ENCODE assay signal across 16 cellular contexts in genomic region chr3:186208328-186208989, GRCh38.
A peak's percentile ranks its signal among the peaks of the same experiment; 100 is the strongest.
DNase-seq lines count a peak whose midpoint lies in the region; ATAC-seq and TF ChIP-seq lines count a peak whose summit lies in the region.
"Had no signal": no experiment of that assay in that cellular context is flagged by ENCODE, and none has a peak within 500 bp of the region (broad histone marks: within the 10 kb centered on the region; RNA-seq: fewer than 3 reads in every experiment).

No MANE protein-coding gene starts in this region.

- H3K4me1 ChIP-seq in HCT116 (ENCODE audit: control insufficient read depth in 1 of 2, insufficient read depth in 2 of 2, low read length in 2 of 2) (peaks cover 2% of the 10 kb centered on the region in 2 experiments), endodermal cell (ENCODE audit: control insufficient read depth, insufficient read depth, low read length) (peaks cover 8% of the 10 kb centered on the region)

- no peaks in the 10 kb centered on the region for H3K36me3 ChIP-seq in HCT116 (ENCODE audit: control insufficient read depth in 1 of 2, insufficient read depth in 2 of 2, low read length in 2 of 2)
- no peaks in the 10 kb centered on the region for H3K36me3 ChIP-seq in endodermal cell (ENCODE audit: control insufficient read depth, insufficient read depth, low read length)

- BruUV-seq in HCT116 (replicated peaks; lab: Mats Ljungman, UMichigan) (no TSS peak), MCF 10A (replicated peaks; lab: Mats Ljungman, UMichigan) (no TSS peak)

- no peak overlapping the region for H3K27ac Mint-ChIP-seq in endodermal cell
- H3K27ac Mint-ChIP-seq in MCF 10A (ENCODE audit: low read depth, unreplicated experiment) = no peak overlapping the region
- H3K27ac Mint-ChIP-seq: activated naive CD4-positive, alpha-beta T cell treated with anti-CD3 and anti-CD28 coated beads for 36 hours; naive thymus-derived CD8-positive, alpha-beta T cell had no signal

- no peak overlapping the region for H3K4me2 ChIP-seq in HCT116 (ENCODE audit: low read length)

- TF ChIP-seq RAD21 in HCT116 (IDR thresholded peaks at IDR 0.05; ENCODE audit: low read depth) = peak; percentile 38

- H3K4me3 Mint-ChIP-seq in endodermal cell (no peak overlapping the region), MCF 10A (ENCODE audit: unreplicated experiment) (no peak overlapping the region)
- H3K4me3 Mint-ChIP-seq in activated T-cell treated with anti-CD3 and anti-CD28 coated beads, Interleukin-2, amount 50 U/mL, for 4 hours = no peak overlapping the region
- H3K4me3 Mint-ChIP-seq: activated naive CD4-positive, alpha-beta T cell treated with anti-CD3 and anti-CD28 coated beads for 36 hours; CD14-positive monocyte; naive thymus-derived CD8-positive, alpha-beta T cell had no signal

- H2AFZ ChIP-seq in HCT116 (ENCODE audit: low read depth, low read length, poor library complexity, severe bottlenecking) = no peak overlapping the region

- no peaks in the 10 kb centered on the region for H4K20me1 ChIP-seq in HCT116 (ENCODE audit: insufficient read depth)

- no peaks in the 10 kb centered on the region for H3K79me2 ChIP-seq in HCT116 (ENCODE audit: insufficient read depth, low read length)

- ATAC-seq in HCT116 = no peak
- no peak for ATAC-seq in activated T-cell treated with anti-CD3 and anti-CD28 coated beads, Interleukin-2, amount 50 U/mL, for 4 hours
- ATAC-seq: naive thymus-derived CD8-positive, alpha-beta T cell; psoas muscle had no signal

- H3K4me3 ChIP-seq in HCT116 (replicated peaks in 1 of 2; ENCODE audit: low read depth in 1 of 2, low read length in 2 of 2) (no peak overlapping the region), endodermal cell (ENCODE audit: low read length) (no peak overlapping the region)
- H3K4me3 ChIP-seq: psoas muscle had no signal

- intact Hi-C loops in HCT116 (cut with micrococcal nuclease) = no loop called here
- intact Hi-C loops in MCF 10A (cut with micrococcal nuclease) = no loop called here

- H3K9me3 Mint-ChIP-seq in endodermal cell = no peaks in the 10 kb centered on the region
- H3K9me3 Mint-ChIP-seq in MCF 10A (ENCODE audit: unreplicated experiment) = no peaks in the 10 kb centered on the region
- no peaks in the 10 kb centered on the region for H3K9me3 Mint-ChIP-seq in activated T-cell treated with anti-CD3 and anti-CD28 coated beads, Interleukin-2, amount 50 U/mL, for 4 hours
- H3K9me3 Mint-ChIP-seq: activated naive CD4-positive, alpha-beta T cell treated with anti-CD3 and anti-CD28 coated beads for 36 hours; CD14-positive monocyte; naive thymus-derived CD8-positive, alpha-beta T cell had no signal

- H3K9ac ChIP-seq in HCT116 (ENCODE audit: low read length) (no peak overlapping the region), endodermal cell (ENCODE audit: extremely low read depth, low read length, poor library complexity, severe bottlenecking) (no peak overlapping the region)

- H3K4me1 Mint-ChIP-seq in endodermal cell = peaks cover 22% of the 10 kb centered on the region
- H3K4me1 Mint-ChIP-seq in MCF 10A (ENCODE audit: insufficient read depth, unreplicated experiment) = no peaks in the 10 kb centered on the region
- H3K4me1 Mint-ChIP-seq in activated T-cell treated with anti-CD3 and anti-CD28 coated beads, Interleukin-2, amount 50 U/mL, for 4 hours (ENCODE audit: low read depth) = peaks cover 2% of the 10 kb centered on the region

- POLR2A ChIA-PET in HCT116 (lab: Charles Lee) (no interaction called here), MCF 10A (lab: Yijun Ruan, JAX) (interaction anchor here (1.1 kb wide), 1 partner anchor 12 kb away, joined by 3 read pairs; no protein-coding TSS in a partner anchor)

- DNase-seq in HCT116 (ENCODE audit: low read depth, low spot score) = no peak
- DNase-seq in NOMO-1 treated with dmso at 0.1 percent for 144 hours (lab: John Stamatoyannopoulos, UW; ENCODE audit: unreplicated experiment) = peak; percentile 21
- peak; percentile 55 for DNase-seq in endodermal cell
- peak; percentile 19 for DNase-seq in renal cortical epithelial cell (ENCODE audit: low read depth)
- no peak for DNase-seq in MCF 10A (ENCODE audit: unreplicated experiment)
- no peak for DNase-seq in activated T-cell treated with anti-CD3 and anti-CD28 coated beads, Interleukin-2, amount 50 U/mL, for 4 hours
- DNase-seq in NCI-H510A (lab: John Stamatoyannopoulos, UW) = no peak
- DNase-seq: activated CD4-positive, CD25-positive, alpha-beta regulatory T cell treated with anti-CD3 and anti-CD28 coated beads, Interleukin-2, amount 50 U/mL, for 72 hours; activated naive CD4-positive, alpha-beta T cell treated with anti-CD3 and anti-CD28 coated beads for 36 hours; dermis blood vessel endothelial cell; hypothalamus; naive thymus-derived CD8-positive, alpha-beta T cell; NCI-H1417; NCI-H2227 treated with DMSO at 0.1 percent for 48 hours; psoas muscle had no signal

- H3K27me3 Mint-ChIP-seq in endodermal cell (ENCODE audit: insufficient read depth) (no peaks in the 10 kb centered on the region), MCF 10A (ENCODE audit: insufficient read depth, unreplicated experiment) (peaks cover 7% of the 10 kb centered on the region)
- H3K27me3 Mint-ChIP-seq in activated T-cell treated with anti-CD3 and anti-CD28 coated beads, Interleukin-2, amount 50 U/mL, for 4 hours (ENCODE audit: low read depth) = peaks cover 7% of the 10 kb centered on the region

- TF ChIP-seq POLR2A in HCT116 (IDR thresholded peaks at IDR 0.05; ENCODE audit: borderline replicate concordance, extremely low read depth, insufficient read depth, insufficient read length) = no peak

- RAD21 ChIA-PET in HCT116 (lab: Charles Lee; ENCODE audit: low non-redundant PET in 1 of 2, low total read pairs in 2 of 2, uncharacterized antibody in 2 of 2, unreplicated experiment in 2 of 2) = no interaction called here

- no peaks in the 10 kb centered on the region for H3K9me3 ChIP-seq in HCT116 (ENCODE audit: control insufficient read depth in 1 of 2, insufficient read depth in 1 of 2, low read depth in 1 of 2, low read length in 2 of 2)
- H3K9me3 ChIP-seq in endodermal cell (ENCODE audit: control insufficient read depth, low read length) = no peaks in the 10 kb centered on the region
- H3K9me3 ChIP-seq: psoas muscle had no signal

- CTCF ChIA-PET in HCT116 (lab: Charles Lee) (no interaction called here), MCF 10A (lab: Yijun Ruan, JAX) (interaction anchor here (0.6 to 1.5 kb wide), 4 partner anchors 11 to 75 kb away, joined by 3 read pairs; no protein-coding TSS in a partner anchor)

- H3K9me2 ChIP-seq in HCT116 (ENCODE audit: insufficient read depth) = no peaks in the 10 kb centered on the region

- H3K36me3 Mint-ChIP-seq in endodermal cell (ENCODE audit: low read depth) (no peaks in the 10 kb centered on the region), MCF 10A (ENCODE audit: insufficient read depth, unreplicated experiment) (no peaks in the 10 kb centered on the region)
- no peaks in the 10 kb centered on the region for H3K36me3 Mint-ChIP-seq in activated T-cell treated with anti-CD3 and anti-CD28 coated beads, Interleukin-2, amount 50 U/mL, for 4 hours (ENCODE audit: insufficient read depth)
- H3K36me3 Mint-ChIP-seq: naive thymus-derived CD8-positive, alpha-beta T cell had no signal

- TF ChIP-seq CTCF in HCT116 (IDR thresholded peaks at IDR 0.05 in 2 of 3, conservative IDR thresholded peaks at IDR 0.05 in 1 of 3; ENCODE audit: borderline replicate concordance in 1 of 3, insufficient read depth in 1 of 3, low read depth in 2 of 3, low read length in 2 of 3) (peak in 2 of 3 experiments; percentile 11 to 15; a peak in 2 of 6 replicates), endodermal cell (conservative IDR thresholded peaks at IDR 0.05) (peak; percentile 63), MCF 10A (IDR thresholded peaks at IDR 0.05; ENCODE audit: unreplicated experiment) (no peak)

- no peak overlapping the region for H3K27ac ChIP-seq in HCT116 (ENCODE audit: low read depth, low read length)
- no peak overlapping the region for H3K27ac ChIP-seq in endodermal cell (ENCODE audit: low read depth, low read length)
- H3K27ac ChIP-seq: psoas muscle had no signal

- no peaks in the 10 kb centered on the region for H3K27me3 ChIP-seq in HCT116 (ENCODE audit: insufficient read depth, low read length)
- no peaks in the 10 kb centered on the region for H3K27me3 ChIP-seq in endodermal cell (ENCODE audit: control insufficient read depth, insufficient read depth, low read length, poor library complexity, severe bottlenecking)

- WGBS in endodermal cell (ENCODE audit: insufficient coverage in 1 of 2, insufficient read length in 1 of 2), 2 experiments = 81 to 91% methylated on average over 5 to 7 of the region's 7 CpGs

TF ChIP-seq in HCT116, 20 proteins besides CTCF, POLR2A, EP300 and RAD21:
- TF ChIP-seq FOSL1 (IDR thresholded peaks at IDR 0.05; ENCODE audit: low read depth) = no peak
- no peak for TF ChIP-seq EZH2phosphoT487 (IDR thresholded peaks at IDR 0.05; ENCODE audit: borderline replicate concordance)
- no peak for TF ChIP-seq SP1 (IDR thresholded peaks at IDR 0.05; ENCODE audit: low read depth)
- TF ChIP-seq ZBTB33 (IDR thresholded peaks at IDR 0.05; ENCODE audit: extremely low read depth, insufficient replicate concordance, low read length) = no peak
- TF ChIP-seq YY1 (IDR thresholded peaks at IDR 0.05; ENCODE audit: extremely low read depth, insufficient replicate concordance, low read depth, low read length) = no peak
- no peak for TF ChIP-seq ZFX (IDR thresholded peaks at IDR 0.05)
- TF ChIP-seq ZNF274 (IDR thresholded peaks at IDR 0.05; ENCODE audit: low read depth, low read length) = no peak
- no peak for TF ChIP-seq ATF3 (IDR thresholded peaks at IDR 0.05)
- no peak for TF ChIP-seq EZH2 (IDR thresholded peaks at IDR 0.05)
- no peak for TF ChIP-seq CEBPB (IDR thresholded peaks at IDR 0.05; ENCODE audit: low read depth)

Comparison
In these comparisons a context has a peak if more than half of its experiments do, and no peak if none do; other contexts are left out.
1. DNase-seq: peak in NOMO-1 treated with dmso at 0.1 percent for 144 hours (single experiment), endodermal cell (single experiment) and renal cortical epithelial cell (single experiment); none in HCT116 (single experiment), MCF 10A (single experiment), activated T-cell treated with anti-CD3 and anti-CD28 coated beads, Interleukin-2, amount 50 U/mL, for 4 hours (single experiment) and NCI-H510A (single experiment).